Comparison of ENCODE assay signal across 11 cellular contexts in the genomic region with DNA sequence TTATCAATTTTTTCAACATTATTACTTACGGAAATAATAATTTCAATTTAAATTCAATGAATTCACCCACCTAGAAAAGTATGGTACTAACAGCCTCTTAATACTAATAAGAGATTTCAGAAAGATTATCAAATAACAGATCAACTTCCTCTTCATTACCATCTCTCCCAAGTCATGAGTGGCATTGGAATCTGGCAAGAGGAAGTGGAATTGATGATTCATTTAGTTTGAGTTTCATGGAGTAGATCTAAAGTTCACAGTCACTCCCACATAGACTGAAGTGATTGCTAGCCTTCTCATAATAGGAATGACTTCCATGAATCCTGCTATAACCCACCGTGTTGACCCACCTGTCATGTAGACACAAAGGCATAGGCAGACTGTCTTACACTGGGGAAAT.
DNase-seq lines count a peak whose midpoint lies in the region; ATAC-seq, FAIRE-seq and TF ChIP-seq lines count a peak whose summit lies in the region.
"Had no signal": no experiment of that assay in that cellular context is flagged by ENCODE, and none has a peak within 500 bp of the region (broad histone marks: within the 10 kb centered on the region; RNA-seq: fewer than 3 reads in every experiment).

No MANE protein-coding gene starts in this region.

- H3K23ac ChIP-seq in IMR-90 (ENCODE audit: low read depth, low read length) = peak overlapping the region; percentile 59; the same call in 1 of the 2 replicates

- no TSS peak for BruUV-seq in IMR-90 (replicated peaks; lab: Mats Ljungman, UMichigan)

- no peaks in the 10 kb centered on the region for H3K36me3 Mint-ChIP-seq in activated CD4-positive, alpha-beta memory T cell treated with anti-CD3 and anti-CD28 coated beads, Interleukin-2, amount 10 ng/mL, durations not matched to agents 7 days and 5 days (ENCODE audit: low read depth)

- peak overlapping the region; percentile 10; the same call in 1 of the 2 replicates for H3K18ac ChIP-seq in IMR-90 (ENCODE audit: low read depth, low read length)

- H3K27ac ChIP-seq in ACC112 (ENCODE audit: low read depth, low read length) (peak overlapping the region; percentile 73), IMR-90 (ENCODE audit: insufficient read depth, low read length) (no peak overlapping the region), keratinocyte (ENCODE audit: control insufficient read depth, insufficient read depth, low read length) (no peak overlapping the region), thyroid gland (no peak overlapping the region)
- H3K27ac ChIP-seq: body of pancreas had no signal

- peak overlapping the region; percentile 74 for H3K14ac ChIP-seq in IMR-90 (replicated peaks; ENCODE audit: low read depth, low read length)

- H4K8ac ChIP-seq in IMR-90 (ENCODE audit: low read depth in 2 of 2, low read length in 2 of 2) = peak overlapping the region in 1 of 2 experiments; percentile 66; a peak in 2 of 4 replicates

- H4K91ac ChIP-seq in IMR-90 (ENCODE audit: insufficient read depth, low read depth, low read length) = no peak overlapping the region

- H3K4me2 ChIP-seq in IMR-90 (ENCODE audit: low read depth, low read length) (no peak overlapping the region), keratinocyte (ENCODE audit: control insufficient read depth, extremely low read depth, insufficient read depth, low read depth, low read length) (peak overlapping the region; percentile 40)

- 0 out of 2 replicates have a peak overlapping the region, but pooled peaks have one; percentile 5 for H2AK5ac ChIP-seq in IMR-90 (ENCODE audit: low read depth, low read length)

- peak overlapping the region; percentile 13; the same call in 1 of the 2 replicates for H3K4me3 ChIP-seq in ACC112 (ENCODE audit: low read depth, low read length)
- H3K4me3 ChIP-seq in IMR-90 (ENCODE audit: insufficient read depth, low read depth, low read length) = no peak overlapping the region
- no peak overlapping the region for H3K4me3 ChIP-seq in keratinocyte (ENCODE audit: control insufficient read depth in 2 of 3, extremely low read depth in 1 of 3, insufficient read depth in 2 of 3, low read depth in 1 of 3, low read length in 3 of 3)
- H3K4me3 ChIP-seq in thyroid gland (replicated peaks in 1 of 3) = no peak overlapping the region
- H3K4me3 ChIP-seq: body of pancreas, MG63 had no signal

- peaks cover 3% of the 10 kb centered on the region for H3K9me1 ChIP-seq in IMR-90 (ENCODE audit: insufficient read depth, low read length)
- no peaks in the 10 kb centered on the region for H3K9me1 ChIP-seq in keratinocyte (ENCODE audit: control insufficient read depth, extremely low read depth, insufficient read depth, low read length)

- H3K4me3 Mint-ChIP-seq in activated CD4-positive, alpha-beta memory T cell treated with anti-CD3 and anti-CD28 coated beads, Interleukin-2, amount 10 ng/mL, durations not matched to agents 7 days and 5 days = no peak overlapping the region

- intact Hi-C loops in IMR-90 (cut with micrococcal nuclease) (no loop called here), thyroid gland (cut with DNase I) (no loop called here), posterior cingulate gyrus (cut with DNase I) (no loop called here)

- peak overlapping the region; percentile 58; the same call in 1 of the 2 replicates for H2BK20ac ChIP-seq in IMR-90 (ENCODE audit: low read depth, low read length)

- in situ Hi-C loops in IMR-90 (cut with MboI; ENCODE audit: low sequenced_read_pairs) = no loop called here

- H3K56ac ChIP-seq in IMR-90 (ENCODE audit: extremely low read depth, insufficient read depth, low read length) = no peak overlapping the region

- peak overlapping the region; percentile 78; the same call in 2 of the 3 replicates for H2BK15ac ChIP-seq in IMR-90 (ENCODE audit: low read depth, low read length)

- H3K9me3 ChIP-seq in IMR-90 (ENCODE audit: control insufficient read depth, insufficient read depth, low read length) (no peaks in the 10 kb centered on the region), keratinocyte (ENCODE audit: control insufficient read depth, low read depth, low read length) (no peaks in the 10 kb centered on the region), thyroid gland (no peaks in the 10 kb centered on the region)
- H3K9me3 ChIP-seq: body of pancreas had no signal

- no peak overlapping the region for H4K5ac ChIP-seq in IMR-90 (ENCODE audit: low read depth, low read length)

- no peak for TF ChIP-seq RAD21 in IMR-90 (IDR thresholded peaks at IDR 0.05; ENCODE audit: low read length)

- WGBS in IMR-90 (ENCODE audit: extremely low coverage in 2 of 2, insufficient read length in 1 of 2), 2 experiments = no CpG with 5 or more reads among the region's 2 CpGs
- 94 to 96% methylated on average over 2 of the region's 2 CpGs for WGBS in thyroid gland, 2 donors

- no peaks in the 10 kb centered on the region for H3K9me3 Mint-ChIP-seq in activated CD4-positive, alpha-beta memory T cell treated with anti-CD3 and anti-CD28 coated beads, Interleukin-2, amount 10 ng/mL, durations not matched to agents 7 days and 5 days

- peak; percentile 27; the same call in 1 of the 2 replicates for ATAC-seq in IMR-90 (ENCODE audit: low read depth)
- ATAC-seq in esophagus mucosa = no peak
- ATAC-seq: body of pancreas had no signal

- DNase-seq in IMR-90 (peak; percentile 65), amniotic epithelial cell (ENCODE audit: low read depth) (peak; percentile 65), keratinocyte (ENCODE audit: low read depth, low spot score) (no peak), thyroid gland (no peak), posterior cingulate gyrus (no peak)
- DNase-seq in activated CD4-positive, alpha-beta memory T cell treated with anti-CD3 and anti-CD28 coated beads, Interleukin-2, amount 10 ng/mL, durations not matched to agents 7 days and 5 days = no peak
- DNase-seq: body of pancreas, MG63, NCI-H748 treated with DMSO at 0.1 percent for 48 hours had no signal

- no peaks in the 10 kb centered on the region for H4K20me1 ChIP-seq in IMR-90 (ENCODE audit: insufficient read depth, low read length)
- H4K20me1 ChIP-seq in keratinocyte (ENCODE audit: control insufficient read depth, extremely low read depth, insufficient read depth, low read length) = no peaks in the 10 kb centered on the region

- H3K79me1 ChIP-seq in IMR-90 (ENCODE audit: low read depth in 1 of 2, low read length in 2 of 2) = no peaks in the 10 kb centered on the region

- POLR2A ChIA-PET in IMR-90 (lab: Charles Lee; ENCODE audit: unreplicated experiment) = no interaction called here
- POLR2A ChIA-PET in activated CD4-positive, alpha-beta memory T cell treated with anti-CD3 and anti-CD28 coated beads, Interleukin-2, amount 10 ng/mL, durations not matched to agents 7 days and 5 days (lab: Charles Lee) = no interaction called here

- dilution Hi-C loops in IMR-90 (cut with HindIII; ENCODE audit: low sequenced_read_pairs, unreplicated experiment) = no loop called here
- dilution Hi-C loops in keratinocyte (cut with MboI; ENCODE audit: extremely low pct_ligation_motif_present, low sequenced_read_pairs) = no loop called here

- H3K27ac Mint-ChIP-seq in activated CD4-positive, alpha-beta memory T cell treated with anti-CD3 and anti-CD28 coated beads, Interleukin-2, amount 10 ng/mL, durations not matched to agents 7 days and 5 days = no peak overlapping the region

- TF ChIP-seq CTCF in IMR-90 (conservative IDR thresholded peaks at IDR 0.05; ENCODE audit: low read depth, low read length) (no peak), keratinocyte (optimal IDR thresholded peaks at IDR 0.05 in 1 of 3, IDR thresholded peaks at IDR 0.05 in 1 of 3, conservative IDR thresholded peaks at IDR 0.05 in 1 of 3; ENCODE audit: extremely low read depth in 1 of 3, insufficient read depth in 2 of 3, low read length in 3 of 3) (no peak), thyroid gland (IDR thresholded peaks at IDR 0.05) (no peak)

- H3K27me3 ChIP-seq in ACC112 (ENCODE audit: insufficient read depth, low read length) (no peaks in the 10 kb centered on the region), IMR-90 (ENCODE audit: control insufficient read depth, insufficient read depth, low read length) (no peaks in the 10 kb centered on the region), keratinocyte (ENCODE audit: control insufficient read depth, extremely low read depth, insufficient read depth, low read length) (no peaks in the 10 kb centered on the region), thyroid gland (no peaks in the 10 kb centered on the region)
- H3K27me3 ChIP-seq: body of pancreas, MG63 had no signal

- H2AK9ac ChIP-seq in IMR-90 (replicated peaks; ENCODE audit: low read depth, low read length, poor library complexity) = no peak overlapping the region

- peak overlapping the region; percentile 60 for H2BK5ac ChIP-seq in IMR-90 (ENCODE audit: low read depth, low read length, poor library complexity, severe bottlenecking)

- peak overlapping the region; percentile 33 for H2AFZ ChIP-seq in ACC112 (ENCODE audit: low read length, unreplicated experiment)
- no peak overlapping the region for H2AFZ ChIP-seq in IMR-90 (replicated peaks; ENCODE audit: low read length, poor library complexity)
- peak overlapping the region; percentile 72 for H2AFZ ChIP-seq in keratinocyte (ENCODE audit: control insufficient read depth, low read length)

- FAIRE-seq in keratinocyte (lab: Jason Lieb, UNC) = peak; percentile 73

- peak overlapping the region; percentile 59 for H3K4ac ChIP-seq in IMR-90 (ENCODE audit: low read depth, low read length)

- no peaks in the 10 kb centered on the region for H3K4me1 Mint-ChIP-seq in activated CD4-positive, alpha-beta memory T cell treated with anti-CD3 and anti-CD28 coated beads, Interleukin-2, amount 10 ng/mL, durations not matched to agents 7 days and 5 days

- TF ChIP-seq POLR2A in IMR-90 (IDR thresholded peaks at IDR 0.05; ENCODE audit: low read depth, low read length) = no peak
- TF ChIP-seq POLR2A in thyroid gland (IDR thresholded peaks at IDR 0.05) = no peak

- no peaks in the 10 kb centered on the region for H3K27me3 Mint-ChIP-seq in activated CD4-positive, alpha-beta memory T cell treated with anti-CD3 and anti-CD28 coated beads, Interleukin-2, amount 10 ng/mL, durations not matched to agents 7 days and 5 days

- no peaks in the 10 kb centered on the region for H3K79me2 ChIP-seq in ACC112 (ENCODE audit: control insufficient read depth, insufficient read depth, low read length, unreplicated experiment)
- no peaks in the 10 kb centered on the region for H3K79me2 ChIP-seq in keratinocyte (ENCODE audit: control insufficient read depth, insufficient read depth, low read length)

- no peak overlapping the region for H3K9ac ChIP-seq in IMR-90 (ENCODE audit: low read depth, low read length)
- no peak overlapping the region for H3K9ac ChIP-seq in keratinocyte (ENCODE audit: control insufficient read depth, extremely low read depth, insufficient read depth, low read length)

- H3K36me3 ChIP-seq in ACC112 (ENCODE audit: insufficient read depth, low read length) = peaks cover 9% of the 10 kb centered on the region; the same call in 1 of the 2 replicates
- H3K36me3 ChIP-seq in IMR-90 (ENCODE audit: control insufficient read depth, insufficient read depth, low read length) = no peaks in the 10 kb centered on the region
- H3K36me3 ChIP-seq in keratinocyte (ENCODE audit: control insufficient read depth in 2 of 2, extremely low read depth in 1 of 2, insufficient read depth in 2 of 2, low read length in 2 of 2) = no peaks in the 10 kb centered on the region
- no peaks in the 10 kb centered on the region for H3K36me3 ChIP-seq in thyroid gland
- H3K36me3 ChIP-seq: MG63 had no signal

- peak overlapping the region; percentile 33 for H2BK120ac ChIP-seq in IMR-90 (ENCODE audit: low read depth, low read length)

- CTCF ChIA-PET in IMR-90 (lab: Yijun Ruan, JAX) = no interaction called here
- CTCF ChIA-PET in activated CD4-positive, alpha-beta memory T cell treated with anti-CD3 and anti-CD28 coated beads, Interleukin-2, amount 10 ng/mL, durations not matched to agents 7 days and 5 days (lab: Charles Lee) = no interaction called here

- peaks cover 25% of the 10 kb centered on the region for H3K4me1 ChIP-seq in ACC112 (ENCODE audit: control insufficient read depth, insufficient read depth, low read length, unreplicated experiment)
- no peaks in the 10 kb centered on the region for H3K4me1 ChIP-seq in IMR-90 (ENCODE audit: control insufficient read depth, insufficient read depth, low read length)
- peaks cover 8% of the 10 kb centered on the region for H3K4me1 ChIP-seq in keratinocyte (ENCODE audit: control insufficient read depth, extremely low read depth, insufficient read depth, low read length)
- no peaks in the 10 kb centered on the region for H3K4me1 ChIP-seq in thyroid gland
- H3K4me1 ChIP-seq: body of pancreas had no signal

Comparison
In these comparisons a context has a peak if more than half of its experiments do, and no peak if none do; other contexts are left out.
1. DNase-seq: peak in IMR-90 (single experiment) and amniotic epithelial cell (single experiment); none in keratinocyte (single experiment), thyroid gland (0 of 2), activated CD4-positive, alpha-beta memory T cell treated with anti-CD3 and anti-CD28 coated beads, Interleukin-2, amount 10 ng/mL, durations not matched to agents 7 days and 5 days (single experiment) and posterior cingulate gyrus (0 of 10).